In genomic region chr2:19894135-19894792, GRCh38 we compare ENCODE assay signal across 13 cellular contexts. TPM values are rescaled to one million over a fixed set of nuclear protein-coding genes. Genes with fewer than 3 reads are reported as not detected.
DNase-seq lines count a peak whose midpoint lies in the region; ATAC-seq and TF ChIP-seq lines count a peak whose summit lies in the region.
"Had no signal": no experiment of that assay in that cellular context is flagged by ENCODE, and none has a peak within 500 bp of the region (broad histone marks: within the 10 kb centered on the region; RNA-seq: fewer than 3 reads in every experiment).

No MANE protein-coding gene starts in this region.

- H3K4me1 Mint-ChIP-seq in activated CD8-positive, alpha-beta T cell treated with anti-CD3 and anti-CD28 coated beads for 36 hours (ENCODE audit: low read depth): peaks cover 65% of the 10 kb centered on the region
- peaks cover 47% of the 10 kb centered on the region for H3K4me1 Mint-ChIP-seq in activated CD8-positive, alpha-beta T cell treated with anti-CD3 and anti-CD28 coated beads, Interleukin-2, amount 10 ng/mL, durations not matched to agents 7 days and 5 days (ENCODE audit: low read depth)

- peaks cover 51% of the 10 kb centered on the region for H3K79me2 ChIP-seq in osteoblast (ENCODE audit: insufficient read depth, low read length)

- H3K4me2 ChIP-seq in osteoblast (ENCODE audit: insufficient read depth, low read length): no peak overlapping the region

- peak overlapping the region; percentile 30 for H3K27ac Mint-ChIP-seq in activated CD8-positive, alpha-beta T cell treated with anti-CD3 and anti-CD28 coated beads for 36 hours
- H3K27ac Mint-ChIP-seq in activated CD8-positive, alpha-beta T cell treated with anti-CD3 and anti-CD28 coated beads, Interleukin-2, amount 10 ng/mL, durations not matched to agents 7 days and 5 days: no peak overlapping the region

- no peaks in the 10 kb centered on the region for H3K9me3 Mint-ChIP-seq in activated CD8-positive, alpha-beta T cell treated with anti-CD3 and anti-CD28 coated beads for 36 hours
- no peaks in the 10 kb centered on the region for H3K9me3 Mint-ChIP-seq in activated CD8-positive, alpha-beta T cell treated with anti-CD3 and anti-CD28 coated beads, Interleukin-2, amount 10 ng/mL, durations not matched to agents 7 days and 5 days (ENCODE audit: insufficient read depth)

- ATAC-seq in activated CD8-positive, alpha-beta T cell treated with anti-CD3 and anti-CD28 coated beads for 36 hours: no peak
- ATAC-seq in activated CD8-positive, alpha-beta T cell treated with anti-CD3 and anti-CD28 coated beads, Interleukin-2, amount 10 ng/mL, durations not matched to agents 7 days and 5 days: no peak
- ATAC-seq in GM21576 (IDR thresholded peaks at IDR 0.05; ENCODE audit: unreplicated experiment): peak; percentile 7
- ATAC-seq in HG03135 (IDR thresholded peaks at IDR 0.05; ENCODE audit: unreplicated experiment): peak; percentile 10
- peak; percentile 71 for ATAC-seq in left lobe of liver
- no peak for ATAC-seq in HG03039 (IDR thresholded peaks at IDR 0.05; ENCODE audit: unreplicated experiment)
- no peak for ATAC-seq in left cardiac atrium

- no peak for TF ChIP-seq CTCF in activated CD8-positive, alpha-beta T cell treated with anti-CD3 and anti-CD28 coated beads for 36 hours (IDR thresholded peaks at IDR 0.05)
- TF ChIP-seq CTCF in osteoblast (IDR thresholded peaks at IDR 0.05; ENCODE audit: extremely low read depth, low read depth, low read length): no peak

- no peaks in the 10 kb centered on the region for H3K9me3 ChIP-seq in osteoblast (ENCODE audit: low read depth, low read length)

- no peak overlapping the region for H2AFZ ChIP-seq in osteoblast (ENCODE audit: low read length)

- intact Hi-C loops in activated CD8-positive, alpha-beta T cell treated with anti-CD3 and anti-CD28 coated beads for 36 hours (cut with micrococcal nuclease): no loop called here
- intact Hi-C loops in left cardiac atrium (cut with DNase I): no loop called here

- H3K27ac ChIP-seq in osteoblast (ENCODE audit: low read depth, low read length): no peak overlapping the region
- H3K27ac ChIP-seq: RWPE1 had no signal

- no peak overlapping the region for H3K4me3 Mint-ChIP-seq in activated CD8-positive, alpha-beta T cell treated with anti-CD3 and anti-CD28 coated beads for 36 hours
- no peak overlapping the region for H3K4me3 Mint-ChIP-seq in activated CD8-positive, alpha-beta T cell treated with anti-CD3 and anti-CD28 coated beads, Interleukin-2, amount 10 ng/mL, durations not matched to agents 7 days and 5 days

- POLR2A ChIA-PET in activated CD8-positive, alpha-beta T cell treated with anti-CD3 and anti-CD28 coated beads for 36 hours (lab: Charles Lee): no interaction called here
- POLR2A ChIA-PET in activated CD8-positive, alpha-beta T cell treated with anti-CD3 and anti-CD28 coated beads, Interleukin-2, amount 10 ng/mL, durations not matched to agents 7 days and 5 days (lab: Charles Lee): no interaction called here

- no peak overlapping the region for H3K4me3 ChIP-seq in osteoblast (ENCODE audit: insufficient read depth, low read length)

- no peak for DNase-seq in activated CD8-positive, alpha-beta T cell treated with anti-CD3 and anti-CD28 coated beads for 36 hours
- no peak for DNase-seq in activated CD8-positive, alpha-beta T cell treated with anti-CD3 and anti-CD28 coated beads, Interleukin-2, amount 10 ng/mL, durations not matched to agents 7 days and 5 days
- DNase-seq in left lobe of liver (ENCODE audit: low spot score): no peak
- DNase-seq in left cardiac atrium: no peak
- DNase-seq in osteoblast (ENCODE audit: insufficient read length, low spot score, missing footprints): no peak
- DNase-seq: activated naive CD4-positive, alpha-beta T cell treated with Interleukin-2 at 50 U/mL for 16 hours; DMS53; kidney; NCI-H226 had no signal

- no peaks in the 10 kb centered on the region for H3K27me3 Mint-ChIP-seq in activated CD8-positive, alpha-beta T cell treated with anti-CD3 and anti-CD28 coated beads for 36 hours
- no peaks in the 10 kb centered on the region for H3K27me3 Mint-ChIP-seq in activated CD8-positive, alpha-beta T cell treated with anti-CD3 and anti-CD28 coated beads, Interleukin-2, amount 10 ng/mL, durations not matched to agents 7 days and 5 days (ENCODE audit: low read depth)

- no peaks in the 10 kb centered on the region for H3K36me3 ChIP-seq in osteoblast (ENCODE audit: insufficient read depth, low read length)

- H3K27me3 ChIP-seq in osteoblast (ENCODE audit: insufficient read depth, low read length): no peaks in the 10 kb centered on the region

- CTCF ChIA-PET in activated CD8-positive, alpha-beta T cell treated with anti-CD3 and anti-CD28 coated beads for 36 hours (lab: Charles Lee): interaction anchor here (0.9 kb wide), 1 partner anchor 19 kb away, joined by 3 read pairs; no protein-coding TSS in a partner anchor
- CTCF ChIA-PET in activated CD8-positive, alpha-beta T cell treated with anti-CD3 and anti-CD28 coated beads, Interleukin-2, amount 10 ng/mL, durations not matched to agents 7 days and 5 days (lab: Charles Lee): interaction anchor here (0.7 to 1.2 kb wide), 2 partner anchors 8 kb away, joined by 3 read pairs; no protein-coding TSS in a partner anchor

- peaks cover 15% of the 10 kb centered on the region for H3K4me1 ChIP-seq in osteoblast (ENCODE audit: insufficient read depth, low read length)

- peaks cover 4% of the 10 kb centered on the region for H4K20me1 ChIP-seq in osteoblast (ENCODE audit: insufficient read depth, low read length)

- peaks cover 10% of the 10 kb centered on the region for H3K36me3 Mint-ChIP-seq in activated CD8-positive, alpha-beta T cell treated with anti-CD3 and anti-CD28 coated beads for 36 hours (ENCODE audit: low read depth)
- H3K36me3 Mint-ChIP-seq in activated CD8-positive, alpha-beta T cell treated with anti-CD3 and anti-CD28 coated beads, Interleukin-2, amount 10 ng/mL, durations not matched to agents 7 days and 5 days (ENCODE audit: low read depth): peaks cover 36% of the 10 kb centered on the region

RNA-seq across cellular contexts. Expression of gene TTC32, which starts 7.5 kb away (rescaled TPM):
- 10 to 100 TPM; 21.6 to 24.2 TPM for total RNA-seq in activated CD8-positive, alpha-beta T cell treated with anti-CD3 and anti-CD28 coated beads for 36 hours
- 10 to 100 TPM; 19.3 to 21.9 TPM for total RNA-seq in activated CD8-positive, alpha-beta T cell treated with anti-CD3 and anti-CD28 coated beads, Interleukin-2, amount 10 ng/mL, durations not matched to agents 7 days and 5 days
- total RNA-seq in left lobe of liver (4.9 TPM), left cardiac atrium (1 to 10 TPM; 3.6 to 6.5 TPM), osteoblast (10.3 and 14.8 TPM in 2 replicates)

Comparison
In these comparisons a context has a peak if more than half of its experiments do, and no peak if none do; other contexts are left out.
1. ATAC-seq: peak in GM21576 (single experiment), HG03135 (single experiment) and left lobe of liver (single experiment); none in activated CD8-positive, alpha-beta T cell treated with anti-CD3 and anti-CD28 coated beads for 36 hours (single experiment), activated CD8-positive, alpha-beta T cell treated with anti-CD3 and anti-CD28 coated beads, Interleukin-2, amount 10 ng/mL, durations not matched to agents 7 days and 5 days (single experiment), HG03039 (single experiment) and left cardiac atrium (0 of 2).